In the genomic region with DNA sequence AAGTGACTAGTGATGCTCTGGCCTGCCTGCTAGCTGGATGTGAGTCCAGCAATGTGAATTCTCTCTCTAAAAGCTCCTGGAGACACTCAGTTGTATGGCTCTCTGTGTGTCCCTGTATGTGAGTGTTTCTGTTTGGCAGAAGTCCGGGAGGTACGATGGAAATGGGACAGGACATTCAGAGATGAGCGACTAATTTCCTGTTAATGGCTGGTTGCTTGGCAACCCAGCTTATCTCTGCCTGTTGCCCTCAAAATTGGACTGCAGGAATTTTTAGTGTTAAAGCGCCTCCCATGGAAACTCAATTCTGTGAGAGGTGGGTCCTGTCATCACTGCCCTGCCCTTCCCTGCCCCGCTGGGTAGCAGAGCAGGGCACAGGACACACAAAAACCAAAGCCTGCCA, we compare ENCODE assay signal across 28 cellular contexts.
DNase-seq lines count a peak whose midpoint lies in the region; ATAC-seq and TF ChIP-seq lines count a peak whose summit lies in the region.
"Had no signal": no experiment of that assay in that cellular context is flagged by ENCODE, and none has a peak within 500 bp of the region (broad histone marks: within the 10 kb centered on the region; RNA-seq: fewer than 3 reads in every experiment).

No MANE protein-coding gene starts in this region.

- peak; percentile 32 for DNase-seq in A673 (ENCODE audit: low spot score)
- peak; percentile 77 for DNase-seq in EH (ENCODE audit: low read depth)
- peak; percentile 47 for DNase-seq in SK-N-DZ (ENCODE audit: low spot score)
- DNase-seq in glomerular visceral epithelial cell (ENCODE audit: extremely low spot score): peak; percentile 13
- no peak for DNase-seq in H4 (ENCODE audit: low spot score)
- no peak for DNase-seq in upper lobe of right lung
- DNase-seq in activated CD4-positive, alpha-beta T cell treated with anti-CD3 and anti-CD28 coated beads for 1 hour: no peak
- no peak for DNase-seq in D341Med (ENCODE audit: low spot score)
- DNase-seq: activated CD8-positive, alpha-beta T cell treated with anti-CD3 and anti-CD28 coated beads, Interleukin-2, amount 10 ng/mL, durations not matched to agents 7 days and 5 days; activated naive CD4-positive, alpha-beta T cell; activated T-cell treated with anti-CD3 and anti-CD28 coated beads, Interleukin-2, amount 50 U/mL, for 1 hour; central memory CD4-positive, alpha-beta T cell; DMS79 treated with DMSO at 0.1 percent for 48 hours; effector CD8-positive, alpha-beta T cell; HCEC 1CT; mesendoderm; NCI-H1417; NCI-H2171; NCI-H69; OCI-M1; SIG-M5; T-helper 17 cell had no signal

- no peak for ATAC-seq in upper lobe of right lung
- ATAC-seq: activated CD8-positive, alpha-beta T cell treated with anti-CD3 and anti-CD28 coated beads, Interleukin-2, amount 10 ng/mL, durations not matched to agents 7 days and 5 days; gastroesophageal sphincter; sciatic nerve; T-helper 17 cell had no signal

- no peaks in the 10 kb centered on the region for H3K27me3 ChIP-seq in A673 (replicated peaks; ENCODE audit: insufficient read depth, low read depth, low read length, poor library complexity)
- H3K27me3 ChIP-seq in upper lobe of right lung: no peaks in the 10 kb centered on the region
- H3K27me3 ChIP-seq: esophagus muscularis mucosa, gastroesophageal sphincter, suprapubic skin, vagina had no signal

- no peak for TF ChIP-seq CTCF in A673 (conservative IDR thresholded peaks at IDR 0.05; ENCODE audit: low read depth, low read length)
- no peak for TF ChIP-seq CTCF in upper lobe of right lung (IDR thresholded peaks at IDR 0.05)

- H3K9me3 ChIP-seq in A673 (ENCODE audit: low read depth, low read length, poor library complexity, severe bottlenecking) (no peaks in the 10 kb centered on the region), upper lobe of right lung (no peaks in the 10 kb centered on the region)
- H3K9me3 ChIP-seq: esophagus muscularis mucosa, gastroesophageal sphincter, suprapubic skin, vagina had no signal

- H3K27ac ChIP-seq in A673 (ENCODE audit: low read depth, low read length, poor library complexity, severe bottlenecking) (no peak overlapping the region), upper lobe of right lung (no peak overlapping the region)
- H3K27ac ChIP-seq: esophagus muscularis mucosa, gastroesophageal sphincter, parathyroid adenoma, suprapubic skin, vagina had no signal

- CTCF ChIA-PET in A673 (lab: Charles Lee): no interaction called here

- H3K4me1 ChIP-seq in A673 (ENCODE audit: insufficient read depth, low read length, poor library complexity, severe bottlenecking) (peaks cover 4% of the 10 kb centered on the region), upper lobe of right lung (peaks cover 7% of the 10 kb centered on the region)
- H3K4me1 ChIP-seq: parathyroid adenoma had no signal

- intact Hi-C loops in A673 (cut with micrococcal nuclease; ENCODE audit: unreplicated experiment) (no loop called here), upper lobe of right lung (cut with DNase I) (no loop called here)

- H3K4me3 ChIP-seq in A673 (ENCODE audit: low read depth, low read length, poor library complexity, severe bottlenecking): no peak overlapping the region
- H3K4me3 ChIP-seq in upper lobe of right lung: no peak overlapping the region
- H3K4me3 ChIP-seq: esophagus muscularis mucosa, gastroesophageal sphincter, suprapubic skin, vagina had no signal

- no TSS peak for BruUV-seq in A673 (replicated peaks; lab: Mats Ljungman, UMichigan)

- H3K36me3 ChIP-seq in A673 (ENCODE audit: insufficient read depth, low read length, poor library complexity, severe bottlenecking): no peaks in the 10 kb centered on the region
- H3K36me3 ChIP-seq in upper lobe of right lung: no peaks in the 10 kb centered on the region
- H3K36me3 ChIP-seq: esophagus muscularis mucosa, gastroesophageal sphincter, suprapubic skin, vagina had no signal

- POLR2A ChIA-PET in A673 (lab: Charles Lee; ENCODE audit: low non-redundant PET): no interaction called here

Comparison
In these comparisons a context has a peak if more than half of its experiments do, and no peak if none do; other contexts are left out.
1. DNase-seq: peak in A673 (single experiment), EH (single experiment), SK-N-DZ (single experiment) and glomerular visceral epithelial cell (single experiment); none in H4 (single experiment), upper lobe of right lung (single experiment), activated CD4-positive, alpha-beta T cell treated with anti-CD3 and anti-CD28 coated beads for 1 hour (single experiment) and D341Med (single experiment).